In the genomic region with DNA sequence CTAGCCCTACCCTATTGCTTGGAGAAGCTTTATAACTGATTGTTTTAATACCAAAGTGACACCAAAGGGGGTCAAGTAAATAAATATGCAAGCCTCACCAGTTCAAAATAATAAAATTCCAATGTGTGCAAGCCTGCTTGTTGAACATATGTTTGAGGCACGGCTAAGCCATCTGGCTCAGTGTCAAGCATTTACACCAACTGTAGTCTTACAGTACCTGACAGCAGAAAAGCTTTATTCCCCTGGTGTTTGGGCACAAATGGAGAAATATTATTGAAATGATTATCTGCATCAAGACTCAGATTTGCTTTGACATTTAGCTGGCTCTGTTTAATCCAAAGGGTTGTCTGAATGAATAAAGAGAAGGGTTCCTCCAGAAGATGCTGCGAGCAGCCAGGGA, we compare ENCODE assay signal across 25 cellular contexts.
A peak's percentile ranks its signal among the peaks of the same experiment; 100 is the strongest.
DNase-seq lines count a peak whose midpoint lies in the region; FAIRE-seq and TF ChIP-seq lines count a peak whose summit lies in the region.
"Had no signal": no experiment of that assay in that cellular context is flagged by ENCODE, and none has a peak within 500 bp of the region (broad histone marks: within the 10 kb centered on the region; RNA-seq: fewer than 3 reads in every experiment).

No MANE protein-coding gene starts in this region.

- dilution Hi-C loops in keratinocyte (cut with MboI; ENCODE audit: extremely low pct_ligation_motif_present, low sequenced_read_pairs): no loop called here

- H3K4me3 ChIP-seq in adipocyte (ENCODE audit: low read length) (no peak overlapping the region), keratinocyte (ENCODE audit: control insufficient read depth in 2 of 3, extremely low read depth in 1 of 3, insufficient read depth in 2 of 3, low read depth in 1 of 3, low read length in 3 of 3) (no peak overlapping the region)
- H3K4me3 ChIP-seq: adrenal gland, Peyer's patch, prostate gland, SJCRH30 had no signal

- no peaks in the 10 kb centered on the region for H3K9me3 Mint-ChIP-seq in Calu3 (ENCODE audit: low read depth, unreplicated experiment)
- H3K9me3 Mint-ChIP-seq: CD4-positive, alpha-beta memory T cell; dendritic cell treated with granulocyte-macrophage colony-stimulating factor and Interleukin-4, amounts not matched to agents 40 ng/mL and 50 ng/mL, for 4 days had no signal

- intact Hi-C loops in Calu3 (cut with micrococcal nuclease; ENCODE audit: unreplicated experiment): no loop called here

- no peak overlapping the region for H3K27ac ChIP-seq in keratinocyte (ENCODE audit: control insufficient read depth, insufficient read depth, low read length)
- H3K27ac ChIP-seq: 22Rv1, adrenal gland, Peyer's patch, prostate gland, SJCRH30 had no signal

- peak; percentile 13 for DNase-seq in DMS153 (lab: John Stamatoyannopoulos, UW)
- DNase-seq in DMS153 treated with DMSO at 0.1 percent for 48 hours (lab: John Stamatoyannopoulos, UW; ENCODE audit: unreplicated experiment): no peak
- peak; percentile 72 for DNase-seq in NCI-H2171 (lab: John Stamatoyannopoulos, UW)
- DNase-seq in adipocyte (ENCODE audit: low read depth): peak; percentile 2
- no peak for DNase-seq in keratinocyte (ENCODE audit: low read depth, low spot score)
- no peak for DNase-seq in NCI-H1092 (lab: John Stamatoyannopoulos, UW)
- DNase-seq in Calu3: no peak
- no peak for DNase-seq in middle frontal gyrus (ENCODE audit: extremely low spot score, low spot score)
- DNase-seq: activated CD8-positive, alpha-beta T cell treated with anti-CD3 and anti-CD28 coated beads, Interleukin-2, amount 10 ng/mL, durations not matched to agents 7 days and 5 days; activated gamma-delta T cell treated with Interleukin-2 at 50 U/mL for 16 hours; activated T-cell treated with anti-CD3 and anti-CD28 coated beads for 4 hours; adrenal gland; AML-193; CD4-positive, alpha-beta memory T cell; DND-41; KBM-7; NCI-H1436; NCI-H345; Peyer's patch; SJCRH30; trophoblast cell had no signal

- no peaks in the 10 kb centered on the region for H3K36me3 ChIP-seq in adipocyte (ENCODE audit: control insufficient read depth, insufficient read depth, low read length, severe bottlenecking)
- no peaks in the 10 kb centered on the region for H3K36me3 ChIP-seq in keratinocyte (ENCODE audit: control insufficient read depth in 2 of 2, extremely low read depth in 1 of 2, insufficient read depth in 2 of 2, low read length in 2 of 2)
- H3K36me3 ChIP-seq: adrenal gland, Peyer's patch, prostate gland, SJCRH30 had no signal

- no peaks in the 10 kb centered on the region for H3K4me1 Mint-ChIP-seq in Calu3 (ENCODE audit: low read depth, unreplicated experiment)
- H3K4me1 Mint-ChIP-seq: CD4-positive, alpha-beta memory T cell had no signal

- CTCF ChIA-PET in Calu3 (lab: Charles Lee): no interaction called here

- TF ChIP-seq CTCF in keratinocyte (optimal IDR thresholded peaks at IDR 0.05 in 1 of 3, IDR thresholded peaks at IDR 0.05 in 1 of 3, conservative IDR thresholded peaks at IDR 0.05 in 1 of 3; ENCODE audit: extremely low read depth in 1 of 3, insufficient read depth in 2 of 3, low read length in 3 of 3): no peak
- TF ChIP-seq CTCF in Calu3 (IDR thresholded peaks at IDR 0.05; ENCODE audit: unreplicated experiment): no peak

- no peaks in the 10 kb centered on the region for H3K36me3 Mint-ChIP-seq in Calu3 (ENCODE audit: insufficient read depth, unreplicated experiment)
- H3K36me3 Mint-ChIP-seq: CD4-positive, alpha-beta memory T cell had no signal

- H3K9me3 ChIP-seq in adipocyte (ENCODE audit: control insufficient read depth, low read length) (no peaks in the 10 kb centered on the region), keratinocyte (ENCODE audit: control insufficient read depth, low read depth, low read length) (no peaks in the 10 kb centered on the region)
- H3K9me3 ChIP-seq: adrenal gland, Peyer's patch, prostate gland, SJCRH30 had no signal

- H4K20me1 ChIP-seq in keratinocyte (ENCODE audit: control insufficient read depth, extremely low read depth, insufficient read depth, low read length): no peaks in the 10 kb centered on the region

- H3K27me3 ChIP-seq in adipocyte (replicated peaks; ENCODE audit: control insufficient read depth, insufficient read depth, low read length): no peaks in the 10 kb centered on the region
- H3K27me3 ChIP-seq in keratinocyte (ENCODE audit: control insufficient read depth, extremely low read depth, insufficient read depth, low read length): no peaks in the 10 kb centered on the region
- H3K27me3 ChIP-seq: adrenal gland, Peyer's patch, SJCRH30 had no signal

- no peaks in the 10 kb centered on the region for H3K9me1 ChIP-seq in keratinocyte (ENCODE audit: control insufficient read depth, extremely low read depth, insufficient read depth, low read length)

- H2AFZ ChIP-seq in keratinocyte (ENCODE audit: control insufficient read depth, low read length): peak overlapping the region; percentile 8

- H3K4me2 ChIP-seq in keratinocyte (ENCODE audit: control insufficient read depth, extremely low read depth, insufficient read depth, low read depth, low read length): no peak overlapping the region

- FAIRE-seq in keratinocyte (lab: Jason Lieb, UNC): no peak
- FAIRE-seq: bronchial epithelial cell had no signal

- H3K27me3 Mint-ChIP-seq in Calu3 (ENCODE audit: unreplicated experiment): no peaks in the 10 kb centered on the region
- H3K27me3 Mint-ChIP-seq: dendritic cell treated with granulocyte-macrophage colony-stimulating factor and Interleukin-4, amounts not matched to agents 40 ng/mL and 50 ng/mL, for 4 days had no signal

- H3K4me1 ChIP-seq in adipocyte (ENCODE audit: control insufficient read depth, insufficient read depth, low read length): peaks cover 3% of the 10 kb centered on the region
- peaks cover 11% of the 10 kb centered on the region for H3K4me1 ChIP-seq in keratinocyte (ENCODE audit: control insufficient read depth, extremely low read depth, insufficient read depth, low read length)
- H3K4me1 ChIP-seq: adrenal gland, Peyer's patch, prostate gland, SJCRH30 had no signal

- H3K27ac Mint-ChIP-seq in Calu3 (ENCODE audit: unreplicated experiment): no peak overlapping the region
- H3K27ac Mint-ChIP-seq: activated CD8-positive, alpha-beta T cell treated with anti-CD3 and anti-CD28 coated beads, Interleukin-2, amount 10 ng/mL, durations not matched to agents 7 days and 5 days; CD4-positive, alpha-beta memory T cell; dendritic cell treated with granulocyte-macrophage colony-stimulating factor and Interleukin-4, amounts not matched to agents 40 ng/mL and 50 ng/mL, for 4 days had no signal

- H3K9ac ChIP-seq in adipocyte (ENCODE audit: low read length) (no peak overlapping the region), keratinocyte (ENCODE audit: control insufficient read depth, extremely low read depth, insufficient read depth, low read length) (no peak overlapping the region)

- H3K79me2 ChIP-seq in keratinocyte (ENCODE audit: control insufficient read depth, insufficient read depth, low read length): no peaks in the 10 kb centered on the region

- no TSS peak for BruUV-seq in Calu3 (replicated peaks; lab: Mats Ljungman, UMichigan)

- H3K4me3 Mint-ChIP-seq in Calu3 (ENCODE audit: low read depth, unreplicated experiment): no peak overlapping the region
- H3K4me3 Mint-ChIP-seq: activated CD8-positive, alpha-beta T cell treated with anti-CD3 and anti-CD28 coated beads, Interleukin-2, amount 10 ng/mL, durations not matched to agents 7 days and 5 days; CD4-positive, alpha-beta memory T cell; dendritic cell treated with granulocyte-macrophage colony-stimulating factor and Interleukin-4, amounts not matched to agents 40 ng/mL and 50 ng/mL, for 4 days had no signal

Comparison
In these comparisons a context has a peak if more than half of its experiments do, and no peak if none do; other contexts are left out.
1. DNase-seq: peak in DMS153 (single experiment), NCI-H2171 (single experiment) and adipocyte (single experiment); none in DMS153 treated with DMSO at 0.1 percent for 48 hours (single experiment), keratinocyte (single experiment), NCI-H1092 (single experiment), Calu3 (single experiment) and middle frontal gyrus (single experiment).